Comparison of ENCODE assay signal across 8 cellular contexts in the genomic region with DNA sequence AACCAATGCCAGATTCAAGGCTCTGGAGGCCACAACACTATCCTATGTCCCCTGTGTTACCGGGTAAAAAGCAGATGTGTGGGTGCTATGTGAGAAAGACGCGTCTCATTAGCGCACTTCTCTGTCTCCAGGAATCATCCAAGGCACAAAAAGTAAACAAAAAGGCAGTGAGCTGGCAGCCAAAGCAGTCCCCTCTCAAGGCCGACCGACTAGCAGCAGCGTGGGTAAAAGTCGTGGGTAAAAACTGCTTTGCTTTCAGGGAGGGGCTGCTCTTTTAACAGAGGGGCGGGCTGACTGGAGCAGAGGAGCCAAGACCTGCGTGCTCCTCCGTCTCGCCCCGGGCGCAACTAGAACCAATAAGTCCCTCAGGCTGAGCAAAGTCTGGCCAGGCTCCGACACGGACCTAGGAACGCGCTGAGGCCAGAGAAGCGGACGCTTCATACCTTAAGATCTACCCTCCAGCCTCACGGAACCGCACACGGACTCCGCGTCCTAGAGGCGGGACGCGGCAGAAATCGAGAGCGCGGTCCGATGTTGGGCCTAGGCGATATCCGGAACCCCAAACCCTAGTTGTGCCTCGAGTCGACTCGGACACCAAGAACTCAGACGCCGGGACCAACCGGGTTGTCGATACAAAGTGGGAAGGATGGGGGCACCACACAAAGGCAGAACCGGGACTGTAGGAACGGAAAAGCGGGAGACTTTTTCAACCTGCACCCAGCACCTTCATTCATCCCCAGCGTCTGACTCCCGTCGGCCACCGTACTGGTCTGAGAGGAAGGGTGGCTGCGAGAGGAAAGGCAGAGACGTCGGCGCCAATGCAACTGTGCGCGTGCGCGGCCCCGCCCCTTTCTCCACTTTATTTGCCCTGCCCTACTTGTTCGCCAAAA. TPM values are rescaled to one million over a fixed set of nuclear protein-coding genes. Genes with fewer than 3 reads are reported as not detected.
A peak's percentile ranks its signal among the peaks of the same experiment; 100 is the strongest.
DNase-seq lines count a peak whose midpoint lies in the region; ATAC-seq, FAIRE-seq and TF ChIP-seq lines count a peak whose summit lies in the region.

A gene with protein sequence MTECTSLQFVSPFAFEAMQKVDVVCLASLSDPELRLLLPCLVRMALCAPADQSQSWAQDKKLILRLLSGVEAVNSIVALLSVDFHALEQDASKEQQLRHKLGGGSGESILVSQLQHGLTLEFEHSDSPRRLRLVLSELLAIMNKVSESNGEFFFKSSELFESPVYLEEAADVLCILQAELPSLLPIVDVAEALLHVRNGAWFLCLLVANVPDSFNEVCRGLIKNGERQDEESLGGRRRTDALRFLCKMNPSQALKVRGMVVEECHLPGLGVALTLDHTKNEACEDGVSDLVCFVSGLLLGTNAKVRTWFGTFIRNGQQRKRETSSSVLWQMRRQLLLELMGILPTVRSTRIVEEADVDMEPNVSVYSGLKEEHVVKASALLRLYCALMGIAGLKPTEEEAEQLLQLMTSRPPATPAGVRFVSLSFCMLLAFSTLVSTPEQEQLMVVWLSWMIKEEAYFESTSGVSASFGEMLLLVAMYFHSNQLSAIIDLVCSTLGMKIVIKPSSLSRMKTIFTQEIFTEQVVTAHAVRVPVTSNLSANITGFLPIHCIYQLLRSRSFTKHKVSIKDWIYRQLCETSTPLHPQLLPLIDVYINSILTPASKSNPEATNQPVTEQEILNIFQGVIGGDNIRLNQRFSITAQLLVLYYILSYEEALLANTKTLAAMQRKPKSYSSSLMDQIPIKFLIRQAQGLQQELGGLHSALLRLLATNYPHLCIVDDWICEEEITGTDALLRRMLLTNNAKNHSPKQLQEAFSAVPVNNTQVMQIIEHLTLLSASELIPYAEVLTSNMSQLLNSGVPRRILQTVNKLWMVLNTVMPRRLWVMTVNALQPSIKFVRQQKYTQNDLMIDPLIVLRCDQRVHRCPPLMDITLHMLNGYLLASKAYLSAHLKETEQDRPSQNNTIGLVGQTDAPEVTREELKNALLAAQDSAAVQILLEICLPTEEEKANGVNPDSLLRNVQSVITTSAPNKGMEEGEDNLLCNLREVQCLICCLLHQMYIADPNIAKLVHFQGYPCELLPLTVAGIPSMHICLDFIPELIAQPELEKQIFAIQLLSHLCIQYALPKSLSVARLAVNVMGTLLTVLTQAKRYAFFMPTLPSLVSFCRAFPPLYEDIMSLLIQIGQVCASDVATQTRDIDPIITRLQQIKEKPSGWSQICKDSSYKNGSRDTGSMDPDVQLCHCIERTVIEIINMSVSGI (minus strand): TSS at position 772 of the 890 bp plus-strand sequence. CDS start 1,338 bp downstream, outside the sequence.

- H3K4me1 ChIP-seq in HepG2 (ENCODE audit: insufficient read depth, low read length) = peaks cover 19% of the 10 kb centered on the region

- H2AFZ ChIP-seq in HepG2 (ENCODE audit: low read length) = peak within 1 kb of the TSS; percentile 97

- CTCF ChIA-PET in activated CD4-positive, alpha-beta T cell treated with anti-CD3 and anti-CD28 coated beads, Interleukin-2, amount 10 ng/mL, durations not matched to agents 7 days and 5 days (lab: Charles Lee) = no interaction called here
- CTCF ChIA-PET in HepG2 (lab: Yijun Ruan, JAX; ENCODE audit: low intra/inter-chr PET ratio, low total read pairs) = no interaction called here

- peaks cover 14% of the 10 kb centered on the region for H3K36me3 Mint-ChIP-seq in activated CD4-positive, alpha-beta T cell treated with anti-CD3 and anti-CD28 coated beads, Interleukin-2, amount 10 ng/mL, durations not matched to agents 7 days and 5 days (ENCODE audit: low read depth)
- H3K36me3 Mint-ChIP-seq in dendritic cell treated with granulocyte-macrophage colony-stimulating factor and Interleukin-4, amounts not matched to agents 40 ng/mL and 50 ng/mL, for 4 days (ENCODE audit: low read depth) = peaks cover 42% of the 10 kb centered on the region

- TF ChIP-seq EP300 in HepG2 (IDR thresholded peaks at IDR 0.05; ENCODE audit: low read depth in 2 of 2, low read length in 2 of 2) = 0 out of 4 replicates have a peak, but pooled peaks of 1 of the 2 experiments have one; percentile 8
- peak; percentile 67; the same call in 1 of the 2 replicates for TF ChIP-seq EP300 in HepG2 (CRISPR knock-in tag; IDR thresholded peaks at IDR 0.05; ENCODE audit: borderline replicate concordance)

- BruUV-seq in HepG2 (replicated peaks; lab: Mats Ljungman, UMichigan) = TSS peak; percentile 92

- H3K9ac ChIP-seq in HepG2 (ENCODE audit: insufficient read depth, low read depth, low read length) = peak within 1 kb of the TSS; percentile 96

- peak; percentile 96 for DNase-seq in Ammon's horn (ENCODE audit: low spot score)
- peak; percentile 97 for DNase-seq in NCI-H69 (lab: John Stamatoyannopoulos, UW)
- peak; percentile 96 for DNase-seq in activated CD4-positive, alpha-beta T cell treated with anti-CD3 and anti-CD28 coated beads, Interleukin-2, amount 10 ng/mL, durations not matched to agents 7 days and 5 days
- DNase-seq in HepG2 (ENCODE audit: low spot score) = peak; percentile 92
- peak; percentile 91 to 92 for DNase-seq in stimulated activated CD4-positive, alpha-beta T cell treated with anti-CD3 and anti-CD28 coated beads, Interleukin-2, amount 100 ng/mL, for 48 hours

- WGBS in HepG2 (ENCODE audit: low lambda C conversion rate) = under 1% methylated on average over 49 of the region's 58 CpGs

- H3K4me3 ChIP-seq in HepG2 (replicated peaks in 1 of 3; ENCODE audit: insufficient read depth in 1 of 3, low read depth in 2 of 3, low read length in 3 of 3) = peak within 1 kb of the TSS; percentile 92 to 96 (median 94)

- peaks cover 3 to 13% of the 10 kb centered on the region in 2 experiments; a peak in 4 of 5 replicates for H3K36me3 ChIP-seq in HepG2 (replicated peaks in 1 of 2; ENCODE audit: control insufficient read depth in 1 of 2, insufficient read depth in 2 of 2, low read length in 2 of 2)

- FAIRE-seq in HepG2 (lab: Jason Lieb, UNC) = peak; percentile 49

- TF ChIP-seq CTCF in HepG2 (CRISPR knock-in tag; IDR thresholded peaks at IDR 0.05) = no peak; the same call in 1 of the 2 replicates

- H3K9me3 Mint-ChIP-seq in activated CD4-positive, alpha-beta T cell treated with anti-CD3 and anti-CD28 coated beads, Interleukin-2, amount 10 ng/mL, durations not matched to agents 7 days and 5 days = no peaks in the 10 kb centered on the region
- H3K9me3 Mint-ChIP-seq in dendritic cell treated with granulocyte-macrophage colony-stimulating factor and Interleukin-4, amounts not matched to agents 40 ng/mL and 50 ng/mL, for 4 days = no peaks in the 10 kb centered on the region

- H4K20me1 ChIP-seq in HepG2 (ENCODE audit: insufficient read depth, low read length) = no peaks in the 10 kb centered on the region

- peak; percentile 97 to 98 for TF ChIP-seq POLR2A in HepG2 (IDR thresholded peaks at IDR 0.05; ENCODE audit: insufficient read depth in 1 of 2, low read depth in 2 of 2, low read length in 2 of 2)

- H3K9me3 ChIP-seq in HepG2 (ENCODE audit: low read length) = no peaks in the 10 kb centered on the region

- H3K4me1 Mint-ChIP-seq in activated CD4-positive, alpha-beta T cell treated with anti-CD3 and anti-CD28 coated beads, Interleukin-2, amount 10 ng/mL, durations not matched to agents 7 days and 5 days = peaks cover 19% of the 10 kb centered on the region
- H3K4me1 Mint-ChIP-seq in dendritic cell treated with granulocyte-macrophage colony-stimulating factor and Interleukin-4, amounts not matched to agents 40 ng/mL and 50 ng/mL, for 4 days (ENCODE audit: low read depth) = peaks cover 21% of the 10 kb centered on the region

- peak; percentile 44 for TF ChIP-seq RAD21 in HepG2 (CRISPR knock-in tag; IDR thresholded peaks at IDR 0.05)

- POLR2A ChIA-PET in activated CD4-positive, alpha-beta T cell treated with anti-CD3 and anti-CD28 coated beads, Interleukin-2, amount 10 ng/mL, durations not matched to agents 7 days and 5 days (lab: Charles Lee) = no interaction called here
- POLR2A ChIA-PET in HepG2 (lab: Yijun Ruan, JAX) = interaction anchor here (0.8 to 1.4 kb wide), 4 partner anchors 14 to 182 kb away, joined by 3 to 4 read pairs (median 3); a partner anchor contains a TSS

- in situ Hi-C loops in HepG2 (cut with HindIII; ENCODE audit: extremely low pct_ligation_motif_present, low pct_unique_long_range_greater_than_20kb) = no loop called here

- H3K27me3 ChIP-seq in HepG2 (ENCODE audit: control insufficient read depth in 1 of 2, insufficient read depth in 2 of 2, low read length in 2 of 2) = peaks cover 0 to 2% of the 10 kb centered on the region in 2 experiments; a peak in 2 of 5 replicates

- intact Hi-C loops in dendritic cell treated with granulocyte-macrophage colony-stimulating factor and Interleukin-4, amounts not matched to agents 40 ng/mL and 50 ng/mL, for 4 days (cut with micrococcal nuclease) = no loop called here
- intact Hi-C loops in HepG2 (cut with micrococcal nuclease; ENCODE audit: unreplicated experiment) = no loop called here

- peaks cover 3% of the 10 kb centered on the region for H3K27me3 Mint-ChIP-seq in activated CD4-positive, alpha-beta T cell treated with anti-CD3 and anti-CD28 coated beads, Interleukin-2, amount 10 ng/mL, durations not matched to agents 7 days and 5 days
- H3K27me3 Mint-ChIP-seq in dendritic cell treated with granulocyte-macrophage colony-stimulating factor and Interleukin-4, amounts not matched to agents 40 ng/mL and 50 ng/mL, for 4 days = peaks cover 5% of the 10 kb centered on the region

- ATAC-seq in GM19328 (IDR thresholded peaks at IDR 0.05; ENCODE audit: unreplicated experiment) = peak; percentile 57
- peak; percentile 79 for ATAC-seq in HG03520 (IDR thresholded peaks at IDR 0.05; ENCODE audit: unreplicated experiment)
- peak; percentile 92 for ATAC-seq in HepG2

- peak within 1 kb of the TSS; percentile 80 for H3K27ac ChIP-seq in HepG2 (ENCODE audit: extremely low read length, insufficient read depth, low read length)

- peak within 1 kb of the TSS; percentile 96 for H3K4me2 ChIP-seq in HepG2 (ENCODE audit: low read depth, low read length)

- peaks cover 18% of the 10 kb centered on the region for H3K79me2 ChIP-seq in HepG2 (ENCODE audit: insufficient read depth, low read length)

- H3K27ac Mint-ChIP-seq in activated CD4-positive, alpha-beta T cell treated with anti-CD3 and anti-CD28 coated beads, Interleukin-2, amount 10 ng/mL, durations not matched to agents 7 days and 5 days = peak within 1 kb of the TSS; percentile 89
- peak within 1 kb of the TSS; percentile 94 for H3K27ac Mint-ChIP-seq in dendritic cell treated with granulocyte-macrophage colony-stimulating factor and Interleukin-4, amounts not matched to agents 40 ng/mL and 50 ng/mL, for 4 days

- peak within 1 kb of the TSS; percentile 83 for H3K4me3 Mint-ChIP-seq in activated CD4-positive, alpha-beta T cell treated with anti-CD3 and anti-CD28 coated beads, Interleukin-2, amount 10 ng/mL, durations not matched to agents 7 days and 5 days
- peak within 1 kb of the TSS; percentile 91 for H3K4me3 Mint-ChIP-seq in dendritic cell treated with granulocyte-macrophage colony-stimulating factor and Interleukin-4, amounts not matched to agents 40 ng/mL and 50 ng/mL, for 4 days

RNA-seq across cellular contexts. Expression of the gene that starts here (rescaled TPM):
- total RNA-seq in activated CD4-positive, alpha-beta T cell treated with anti-CD3 and anti-CD28 coated beads, Interleukin-2, amount 10 ng/mL, durations not matched to agents 7 days and 5 days = 10 to 100 TPM; 22.7 to 24.1 TPM
- total RNA-seq in HepG2 (2016; rRNA removed; fragmentation: Illumina TruSeq; extraction: Trizol) = 30.2 and 33.3 TPM in 2 replicates
- 9.6 and 10.0 TPM in 2 replicates for total RNA-seq in HepG2 (2016; cell fraction: cytosol; rRNA removed; fragmentation: Illumina TruSeq; extraction: Trizol; ENCODE audit: low read depth)
- total RNA-seq in HepG2 (2016; cell fraction: insoluble cytoplasmic fraction; rRNA removed; fragmentation: Illumina TruSeq; extraction: Trizol) = 30.6 and 32.6 TPM in 2 replicates
- 6.9 and 8.3 TPM in 2 replicates for total RNA-seq in HepG2 (2016; cell fraction: membrane; rRNA removed; fragmentation: Illumina TruSeq; extraction: Trizol)
- 34.0 and 37.1 TPM in 2 replicates for total RNA-seq in HepG2 (2016; cell fraction: nucleus; rRNA removed; fragmentation: Illumina TruSeq; extraction: Trizol)
- polyA plus RNA-seq in HepG2 (2011; rRNA removed) = 15.6 and 20.5 TPM in 2 replicates
- polyA plus RNA-seq in HepG2 (2011; cell fraction: cytosol; rRNA removed) = 8.1 and 11.7 TPM in 2 replicates
- 14.6 and 16.8 TPM in 2 replicates for polyA plus RNA-seq in HepG2 (2011; cell fraction: nucleus; rRNA removed)
- 9.4 and 11.7 TPM in 2 replicates for polyA plus RNA-seq in HepG2 (2012)
- polyA plus RNA-seq in HepG2 (2016; cell fraction: cytosol; fragmentation: Illumina TruSeq; extraction: Trizol; ENCODE audit: low read depth) = 0.37 and 0.51 TPM in 2 replicates
- 11.5 and 12.2 TPM in 2 replicates for polyA plus RNA-seq in HepG2 (2016; cell fraction: insoluble cytoplasmic fraction; fragmentation: Illumina TruSeq; extraction: Trizol; ENCODE audit: low read depth)
- 0.73 and 1.1 TPM in 2 replicates for polyA plus RNA-seq in HepG2 (2016; cell fraction: membrane; fragmentation: Illumina TruSeq; extraction: Trizol; ENCODE audit: low read depth)
- polyA plus RNA-seq in HepG2 (2016; cell fraction: nucleus; fragmentation: Illumina TruSeq; extraction: Trizol; ENCODE audit: insufficient read depth, low read depth) = 24.0 and 26.7 TPM in 2 replicates
- polyA minus RNA-seq in HepG2 (2011; rRNA and poly(A)+ RNA removed; ENCODE audit: low replicate concordance) = 26.3 and 37.9 TPM in 2 replicates
- polyA minus RNA-seq in HepG2 (2011; cell fraction: cytosol; rRNA and poly(A)+ RNA removed) = 29.4 and 32.8 TPM in 2 replicates
- 49.4 and 55.6 TPM in 2 replicates for polyA minus RNA-seq in HepG2 (2011; cell fraction: nucleus; rRNA and poly(A)+ RNA removed)

Comparison
In these comparisons a context has a peak if more than half of its experiments do, and no peak if none do; other contexts are left out.
1. Peak in every context shown above with its lines: DNase-seq, ATAC-seq, H3K4me3 ChIP-seq and H3K27ac ChIP-seq.